In the genomic region with DNA sequence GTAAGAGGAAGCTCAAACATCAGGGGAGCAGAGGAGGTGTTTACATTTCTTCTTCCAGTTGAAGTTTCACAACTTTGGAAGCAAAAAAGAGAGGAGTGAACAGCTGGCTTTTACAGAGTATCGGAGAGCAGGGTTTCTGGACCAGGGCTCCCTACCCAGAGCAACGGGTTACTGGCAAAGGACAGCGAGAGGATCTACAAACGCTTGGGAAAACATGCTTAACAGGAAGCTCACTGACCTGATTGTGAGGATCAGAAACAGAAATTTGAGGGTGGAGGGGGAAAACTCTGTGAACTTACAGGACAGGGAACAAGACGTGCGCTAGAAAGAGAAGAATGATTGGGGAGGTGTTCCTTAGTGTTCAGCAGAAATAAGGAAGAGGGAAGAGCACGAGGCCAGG, we compare ENCODE assay signal across 12 cellular contexts.
DNase-seq lines count a peak whose midpoint lies in the region; ATAC-seq and TF ChIP-seq lines count a peak whose summit lies in the region.
"Had no signal": no experiment of that assay in that cellular context is flagged by ENCODE, and none has a peak within 500 bp of the region (broad histone marks: within the 10 kb centered on the region; RNA-seq: fewer than 3 reads in every experiment).

No MANE protein-coding gene starts in this region.

- H3K4me1 Mint-ChIP-seq in dendritic cell treated with granulocyte-macrophage colony-stimulating factor and Interleukin-4, amounts not matched to agents 40 ng/mL and 50 ng/mL, for 4 days (ENCODE audit: low read depth) = peaks cover 53% of the 10 kb centered on the region

- H2AFZ ChIP-seq in osteoblast (ENCODE audit: low read length) = peak overlapping the region; percentile 53

- H3K4me2 ChIP-seq in osteoblast (ENCODE audit: insufficient read depth, low read length) = no peak overlapping the region

- no peak overlapping the region for H3K27ac ChIP-seq in osteoblast (ENCODE audit: low read depth, low read length)
- H3K27ac ChIP-seq: VCaP had no signal

- H3K79me2 ChIP-seq in osteoblast (ENCODE audit: insufficient read depth, low read length) = no peaks in the 10 kb centered on the region

- peak; percentile 33 for DNase-seq in NOMO-1 treated with DMSO at 0.1 percent for 48 hours (lab: John Stamatoyannopoulos, UW; ENCODE audit: unreplicated experiment)
- DNase-seq in NOMO-1 treated with dmso at 0.1 percent for 144 hours (lab: John Stamatoyannopoulos, UW; ENCODE audit: unreplicated experiment) = no peak
- peak; percentile 21 for DNase-seq in MV-4-11 (lab: John Stamatoyannopoulos, UW)
- no peak for DNase-seq in osteoblast (ENCODE audit: insufficient read length, low spot score, missing footprints)
- no peak for DNase-seq in effector CD4-positive, alpha-beta T cell
- DNase-seq in LoVo (ENCODE audit: low spot score) = no peak
- DNase-seq: 8988T, NCI-H2029, PC-3 had no signal

- H3K9me3 ChIP-seq in osteoblast (ENCODE audit: low read depth, low read length) = no peaks in the 10 kb centered on the region

- no peak overlapping the region for H3K4me3 ChIP-seq in osteoblast (ENCODE audit: insufficient read depth, low read length)

- no peak for ATAC-seq in GM18520 (IDR thresholded peaks at IDR 0.05; ENCODE audit: unreplicated experiment)
- ATAC-seq: PC-3 had no signal

- TF ChIP-seq CTCF in osteoblast (IDR thresholded peaks at IDR 0.05; ENCODE audit: extremely low read depth, low read depth, low read length) = no peak

- peak overlapping the region; percentile 0 for H3K4me3 Mint-ChIP-seq in dendritic cell treated with granulocyte-macrophage colony-stimulating factor and Interleukin-4, amounts not matched to agents 40 ng/mL and 50 ng/mL, for 4 days

- H3K9me3 Mint-ChIP-seq in dendritic cell treated with granulocyte-macrophage colony-stimulating factor and Interleukin-4, amounts not matched to agents 40 ng/mL and 50 ng/mL, for 4 days = no peaks in the 10 kb centered on the region

- intact Hi-C loops in dendritic cell treated with granulocyte-macrophage colony-stimulating factor and Interleukin-4, amounts not matched to agents 40 ng/mL and 50 ng/mL, for 4 days (cut with micrococcal nuclease) = loop anchor here (5.0 kb wide), 1 partner anchor 149 kb away; no protein-coding TSS in a partner anchor

- H4K20me1 ChIP-seq in osteoblast (ENCODE audit: insufficient read depth, low read length) = no peaks in the 10 kb centered on the region

- no peaks in the 10 kb centered on the region for H3K36me3 ChIP-seq in osteoblast (ENCODE audit: insufficient read depth, low read length)

- H3K27me3 ChIP-seq in osteoblast (ENCODE audit: insufficient read depth, low read length) = no peaks in the 10 kb centered on the region

- H3K27ac Mint-ChIP-seq in dendritic cell treated with granulocyte-macrophage colony-stimulating factor and Interleukin-4, amounts not matched to agents 40 ng/mL and 50 ng/mL, for 4 days = peak overlapping the region; percentile 72

- no peaks in the 10 kb centered on the region for H3K36me3 Mint-ChIP-seq in dendritic cell treated with granulocyte-macrophage colony-stimulating factor and Interleukin-4, amounts not matched to agents 40 ng/mL and 50 ng/mL, for 4 days (ENCODE audit: low read depth)

- no peaks in the 10 kb centered on the region for H3K27me3 Mint-ChIP-seq in dendritic cell treated with granulocyte-macrophage colony-stimulating factor and Interleukin-4, amounts not matched to agents 40 ng/mL and 50 ng/mL, for 4 days

- peaks cover 33% of the 10 kb centered on the region for H3K4me1 ChIP-seq in osteoblast (ENCODE audit: insufficient read depth, low read length)

Comparison
In these comparisons a context has a peak if more than half of its experiments do, and no peak if none do; other contexts are left out.
1. DNase-seq: peak in NOMO-1 treated with DMSO at 0.1 percent for 48 hours (single experiment) and MV-4-11 (single experiment); none in NOMO-1 treated with dmso at 0.1 percent for 144 hours (single experiment), osteoblast (single experiment), effector CD4-positive, alpha-beta T cell (single experiment) and LoVo (single experiment).